In the genomic region with DNA sequence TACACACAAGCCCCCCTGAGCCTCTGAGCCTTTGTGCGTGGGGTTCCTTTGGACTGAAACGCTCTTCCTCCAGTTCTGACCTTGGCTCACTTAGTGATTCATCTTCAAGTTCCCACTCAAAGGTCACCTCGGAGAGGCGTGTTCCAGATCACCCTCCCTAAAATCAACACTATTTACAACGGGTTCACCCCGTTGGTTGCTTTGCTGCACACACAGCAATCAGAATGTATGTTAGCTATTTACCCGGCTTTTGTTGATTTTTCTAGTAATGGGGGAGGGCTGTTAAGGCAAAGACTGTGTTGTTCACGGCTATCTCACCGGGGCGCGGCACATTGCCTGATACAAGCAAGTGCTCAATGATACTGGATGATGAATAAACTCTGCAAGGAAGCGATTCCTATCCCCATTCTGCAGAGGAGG, we compare ENCODE assay signal across 1 cellular context.
TF ChIP-seq lines count a peak whose summit lies in the region.

No MANE protein-coding gene starts in this region.

TF ChIP-seq in SK-N-SH treated with all-trans-retinoic acid at 6 μM for 48 hours, 23 proteins besides CTCF, POLR2A, EP300 and RAD21 (continued from another document):
- TF ChIP-seq, protein P1, sequence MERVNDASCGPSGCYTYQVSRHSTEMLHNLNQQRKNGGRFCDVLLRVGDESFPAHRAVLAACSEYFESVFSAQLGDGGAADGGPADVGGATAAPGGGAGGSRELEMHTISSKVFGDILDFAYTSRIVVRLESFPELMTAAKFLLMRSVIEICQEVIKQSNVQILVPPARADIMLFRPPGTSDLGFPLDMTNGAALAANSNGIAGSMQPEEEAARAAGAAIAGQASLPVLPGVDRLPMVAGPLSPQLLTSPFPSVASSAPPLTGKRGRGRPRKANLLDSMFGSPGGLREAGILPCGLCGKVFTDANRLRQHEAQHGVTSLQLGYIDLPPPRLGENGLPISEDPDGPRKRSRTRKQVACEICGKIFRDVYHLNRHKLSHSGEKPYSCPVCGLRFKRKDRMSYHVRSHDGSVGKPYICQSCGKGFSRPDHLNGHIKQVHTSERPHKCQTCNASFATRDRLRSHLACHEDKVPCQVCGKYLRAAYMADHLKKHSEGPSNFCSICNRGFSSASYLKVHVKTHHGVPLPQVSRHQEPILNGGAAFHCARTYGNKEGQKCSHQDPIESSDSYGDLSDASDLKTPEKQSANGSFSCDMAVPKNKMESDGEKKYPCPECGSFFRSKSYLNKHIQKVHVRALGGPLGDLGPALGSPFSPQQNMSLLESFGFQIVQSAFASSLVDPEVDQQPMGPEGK (CRISPR knock-in tag; IDR thresholded peaks at IDR 0.05; ENCODE audit: borderline replicate concordance): no peak
- TF ChIP-seq RARB (CRISPR knock-in tag; IDR thresholded peaks at IDR 0.05) (no peak), ESRRG (CRISPR knock-in tag; IDR thresholded peaks at IDR 0.05) (no peak), BACH2 (CRISPR knock-in tag; IDR thresholded peaks at IDR 0.05; ENCODE audit: borderline replicate concordance) (no peak), SNAI2 (CRISPR knock-in tag; IDR thresholded peaks at IDR 0.05) (no peak), GLIS3 (CRISPR knock-in tag; IDR thresholded peaks at IDR 0.05) (no peak), CSDC2 (CRISPR knock-in tag; IDR thresholded peaks at IDR 0.05) (no peak), PPARA (CRISPR knock-in tag; IDR thresholded peaks at IDR 0.05; ENCODE audit: borderline replicate concordance) (no peak), ZNF70 (CRISPR knock-in tag; IDR thresholded peaks at IDR 0.05) (no peak), ZFP3 (CRISPR knock-in tag; IDR thresholded peaks at IDR 0.05) (no peak), ISL1 (CRISPR knock-in tag; IDR thresholded peaks at IDR 0.05) (no peak)
- TF ChIP-seq, protein P2, sequence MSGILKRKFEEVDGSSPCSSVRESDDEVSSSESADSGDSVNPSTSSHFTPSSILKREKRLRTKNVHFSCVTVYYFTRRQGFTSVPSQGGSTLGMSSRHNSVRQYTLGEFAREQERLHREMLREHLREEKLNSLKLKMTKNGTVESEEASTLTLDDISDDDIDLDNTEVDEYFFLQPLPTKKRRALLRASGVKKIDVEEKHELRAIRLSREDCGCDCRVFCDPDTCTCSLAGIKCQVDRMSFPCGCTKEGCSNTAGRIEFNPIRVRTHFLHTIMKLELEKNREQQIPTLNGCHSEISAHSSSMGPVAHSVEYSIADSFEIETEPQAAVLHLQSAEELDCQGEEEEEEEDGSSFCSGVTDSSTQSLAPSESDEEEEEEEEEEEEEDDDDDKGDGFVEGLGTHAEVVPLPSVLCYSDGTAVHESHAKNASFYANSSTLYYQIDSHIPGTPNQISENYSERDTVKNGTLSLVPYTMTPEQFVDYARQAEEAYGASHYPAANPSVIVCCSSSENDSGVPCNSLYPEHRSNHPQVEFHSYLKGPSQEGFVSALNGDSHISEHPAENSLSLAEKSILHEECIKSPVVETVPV (CRISPR knock-in tag; IDR thresholded peaks at IDR 0.05): no peak
- TF ChIP-seq, protein P3, sequence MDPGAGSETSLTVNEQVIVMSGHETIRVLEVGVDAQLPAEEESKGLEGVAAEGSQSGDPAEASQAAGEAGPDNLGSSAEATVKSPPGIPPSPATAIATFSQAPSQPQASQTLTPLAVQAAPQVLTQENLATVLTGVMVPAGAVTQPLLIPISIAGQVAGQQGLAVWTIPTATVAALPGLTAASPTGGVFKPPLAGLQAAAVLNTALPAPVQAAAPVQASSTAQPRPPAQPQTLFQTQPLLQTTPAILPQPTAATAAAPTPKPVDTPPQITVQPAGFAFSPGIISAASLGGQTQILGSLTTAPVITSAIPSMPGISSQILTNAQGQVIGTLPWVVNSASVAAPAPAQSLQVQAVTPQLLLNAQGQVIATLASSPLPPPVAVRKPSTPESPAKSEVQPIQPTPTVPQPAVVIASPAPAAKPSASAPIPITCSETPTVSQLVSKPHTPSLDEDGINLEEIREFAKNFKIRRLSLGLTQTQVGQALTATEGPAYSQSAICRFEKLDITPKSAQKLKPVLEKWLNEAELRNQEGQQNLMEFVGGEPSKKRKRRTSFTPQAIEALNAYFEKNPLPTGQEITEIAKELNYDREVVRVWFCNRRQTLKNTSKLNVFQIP (CRISPR knock-in tag; IDR thresholded peaks at IDR 0.05; ENCODE audit: borderline replicate concordance, low read depth): no peak
